Comparison of ENCODE assay signal across 1 cellular context in the genomic region with DNA sequence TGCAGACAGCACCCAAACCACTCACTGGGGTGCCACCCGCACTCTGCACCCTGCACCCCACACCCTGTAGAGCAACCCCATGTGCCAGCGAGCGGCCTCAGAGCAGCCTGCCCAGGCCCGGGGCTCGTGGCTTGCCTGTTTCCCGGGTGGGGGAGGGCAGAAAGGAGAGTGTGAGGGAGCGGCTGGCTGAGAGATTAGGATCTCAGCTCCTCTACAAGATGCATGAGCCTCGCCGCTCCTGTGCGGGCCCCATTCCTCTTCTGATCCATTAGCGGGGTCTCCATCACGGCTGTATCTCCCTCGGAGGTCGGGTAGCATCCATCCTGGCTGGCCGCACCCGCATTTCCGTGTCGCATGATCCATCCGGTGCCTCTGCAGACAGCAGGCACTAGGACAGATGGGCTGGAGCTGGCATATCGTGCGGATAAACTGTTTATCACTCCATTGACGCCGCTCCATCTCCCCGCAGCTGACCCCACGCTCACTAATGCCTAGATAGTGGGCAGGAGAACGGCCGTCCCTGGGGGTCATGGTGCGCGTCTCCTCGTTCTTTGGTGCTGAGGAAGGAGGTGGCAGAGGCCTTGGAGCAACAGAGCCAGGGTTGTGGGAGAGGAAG.
TF ChIP-seq lines count a peak whose summit lies in the region.

No MANE protein-coding gene starts in this region.

TF ChIP-seq in GM23338, 12 proteins besides CTCF, POLR2A, EP300 and RAD21:
- TF ChIP-seq, protein P1, sequence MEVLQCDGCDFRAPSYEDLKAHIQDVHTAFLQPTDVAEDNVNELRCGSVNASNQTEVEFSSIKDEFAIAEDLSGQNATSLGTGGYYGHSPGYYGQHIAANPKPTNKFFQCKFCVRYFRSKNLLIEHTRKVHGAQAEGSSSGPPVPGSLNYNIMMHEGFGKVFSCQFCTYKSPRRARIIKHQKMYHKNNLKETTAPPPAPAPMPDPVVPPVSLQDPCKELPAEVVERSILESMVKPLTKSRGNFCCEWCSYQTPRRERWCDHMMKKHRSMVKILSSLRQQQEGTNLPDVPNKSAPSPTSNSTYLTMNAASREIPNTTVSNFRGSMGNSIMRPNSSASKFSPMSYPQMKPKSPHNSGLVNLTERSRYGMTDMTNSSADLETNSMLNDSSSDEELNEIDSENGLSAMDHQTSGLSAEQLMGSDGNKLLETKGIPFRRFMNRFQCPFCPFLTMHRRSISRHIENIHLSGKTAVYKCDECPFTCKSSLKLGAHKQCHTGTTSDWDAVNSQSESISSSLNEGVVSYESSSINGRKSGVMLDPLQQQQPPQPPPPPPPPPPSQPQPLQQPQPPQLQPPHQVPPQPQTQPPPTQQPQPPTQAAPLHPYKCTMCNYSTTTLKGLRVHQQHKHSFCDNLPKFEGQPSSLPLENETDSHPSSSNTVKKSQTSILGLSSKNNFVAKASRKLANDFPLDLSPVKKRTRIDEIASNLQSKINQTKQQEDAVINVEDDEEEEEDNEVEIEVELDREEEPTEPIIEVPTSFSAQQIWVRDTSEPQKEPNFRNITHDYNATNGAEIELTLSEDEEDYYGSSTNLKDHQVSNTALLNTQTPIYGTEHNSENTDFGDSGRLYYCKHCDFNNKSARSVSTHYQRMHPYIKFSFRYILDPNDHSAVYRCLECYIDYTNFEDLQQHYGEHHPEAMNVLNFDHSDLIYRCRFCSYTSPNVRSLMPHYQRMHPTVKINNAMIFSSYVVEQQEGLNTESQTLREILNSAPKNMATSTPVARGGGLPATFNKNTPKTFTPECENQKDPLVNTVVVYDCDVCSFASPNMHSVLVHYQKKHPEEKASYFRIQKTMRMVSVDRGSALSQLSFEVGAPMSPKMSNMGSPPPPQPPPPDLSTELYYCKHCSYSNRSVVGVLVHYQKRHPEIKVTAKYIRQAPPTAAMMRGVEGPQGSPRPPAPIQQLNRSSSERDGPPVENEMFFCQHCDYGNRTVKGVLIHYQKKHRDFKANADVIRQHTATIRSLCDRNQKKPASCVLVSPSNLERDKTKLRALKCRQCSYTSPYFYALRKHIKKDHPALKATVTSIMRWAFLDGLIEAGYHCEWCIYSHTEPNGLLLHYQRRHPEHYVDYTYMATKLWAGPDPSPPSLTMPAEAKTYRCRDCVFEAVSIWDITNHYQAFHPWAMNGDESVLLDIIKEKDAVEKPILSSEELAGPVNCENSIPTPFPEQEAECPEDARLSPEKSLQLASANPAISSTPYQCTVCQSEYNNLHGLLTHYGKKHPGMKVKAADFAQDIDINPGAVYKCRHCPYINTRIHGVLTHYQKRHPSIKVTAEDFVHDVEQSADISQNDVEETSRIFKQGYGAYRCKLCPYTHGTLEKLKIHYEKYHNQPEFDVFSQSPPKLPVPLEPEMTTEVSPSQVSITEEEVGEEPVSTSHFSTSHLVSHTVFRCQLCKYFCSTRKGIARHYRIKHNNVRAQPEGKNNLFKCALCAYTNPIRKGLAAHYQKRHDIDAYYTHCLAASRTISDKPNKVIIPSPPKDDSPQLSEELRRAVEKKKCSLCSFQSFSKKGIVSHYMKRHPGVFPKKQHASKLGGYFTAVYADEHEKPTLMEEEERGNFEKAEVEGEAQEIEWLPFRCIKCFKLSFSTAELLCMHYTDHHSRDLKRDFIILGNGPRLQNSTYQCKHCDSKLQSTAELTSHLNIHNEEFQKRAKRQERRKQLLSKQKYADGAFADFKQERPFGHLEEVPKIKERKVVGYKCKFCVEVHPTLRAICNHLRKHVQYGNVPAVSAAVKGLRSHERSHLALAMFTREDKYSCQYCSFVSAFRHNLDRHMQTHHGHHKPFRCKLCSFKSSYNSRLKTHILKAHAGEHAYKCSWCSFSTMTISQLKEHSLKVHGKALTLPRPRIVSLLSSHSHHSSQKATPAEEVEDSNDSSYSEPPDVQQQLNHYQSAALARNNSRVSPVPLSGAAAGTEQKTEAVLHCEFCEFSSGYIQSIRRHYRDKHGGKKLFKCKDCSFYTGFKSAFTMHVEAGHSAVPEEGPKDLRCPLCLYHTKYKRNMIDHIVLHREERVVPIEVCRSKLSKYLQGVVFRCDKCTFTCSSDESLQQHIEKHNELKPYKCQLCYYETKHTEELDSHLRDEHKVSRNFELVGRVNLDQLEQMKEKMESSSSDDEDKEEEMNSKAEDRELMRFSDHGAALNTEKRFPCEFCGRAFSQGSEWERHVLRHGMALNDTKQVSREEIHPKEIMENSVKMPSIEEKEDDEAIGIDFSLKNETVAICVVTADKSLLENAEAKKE (CRISPR knock-in tag; IDR thresholded peaks at IDR 0.05) = no peak
- no peak for TF ChIP-seq ZNF331 (CRISPR knock-in tag; IDR thresholded peaks at IDR 0.05; ENCODE audit: low read depth)
